In genomic region chr16:69423189-69423588, GRCh38 we compare ENCODE assay signal across 15 cellular contexts. TPM values are rescaled to one million over a fixed set of nuclear protein-coding genes. Genes with fewer than 3 reads are reported as not detected.
DNase-seq lines count a peak whose midpoint lies in the region; ATAC-seq and TF ChIP-seq lines count a peak whose summit lies in the region.
"Had no signal": no experiment of that assay in that cellular context is flagged by ENCODE, and none has a peak within 500 bp of the region (broad histone marks: within the 10 kb centered on the region; RNA-seq: fewer than 3 reads in every experiment).

No MANE protein-coding gene starts in this region.

- POLR2A ChIA-PET in activated CD4-positive, alpha-beta memory T cell treated with anti-CD3 and anti-CD28 coated beads, Interleukin-2, amount 10 ng/mL, durations not matched to agents 7 days and 5 days (lab: Charles Lee): interaction anchor here (1.5 kb wide), 1 partner anchor 32 kb away, joined by 3 read pairs; no protein-coding TSS in a partner anchor

- peaks cover 50% of the 10 kb centered on the region for H3K36me3 Mint-ChIP-seq in Calu3 (ENCODE audit: insufficient read depth, unreplicated experiment)
- H3K36me3 Mint-ChIP-seq in activated CD4-positive, alpha-beta memory T cell treated with anti-CD3 and anti-CD28 coated beads, Interleukin-2, amount 10 ng/mL, durations not matched to agents 7 days and 5 days (ENCODE audit: low read depth): peaks cover 24% of the 10 kb centered on the region
- H3K36me3 Mint-ChIP-seq in naive B cell: peaks cover 2 to 8% of the 10 kb centered on the region in 2 donors

- H3K27me3 Mint-ChIP-seq in Calu3 (ENCODE audit: unreplicated experiment): no peaks in the 10 kb centered on the region
- no peaks in the 10 kb centered on the region for H3K27me3 Mint-ChIP-seq in activated CD4-positive, alpha-beta memory T cell treated with anti-CD3 and anti-CD28 coated beads, Interleukin-2, amount 10 ng/mL, durations not matched to agents 7 days and 5 days
- H3K27me3 Mint-ChIP-seq in naive B cell: no peaks in the 10 kb centered on the region

- peaks cover 10% of the 10 kb centered on the region for H3K9me3 ChIP-seq in BLaER1
- H3K9me3 ChIP-seq: stomach had no signal

- H3K4me2 ChIP-seq in BLaER1: peak overlapping the region; percentile 73

- H3K36me3 ChIP-seq in BLaER1: peaks cover 18% of the 10 kb centered on the region

- CTCF ChIA-PET in Calu3 (lab: Charles Lee): no interaction called here
- CTCF ChIA-PET in activated CD4-positive, alpha-beta memory T cell treated with anti-CD3 and anti-CD28 coated beads, Interleukin-2, amount 10 ng/mL, durations not matched to agents 7 days and 5 days (lab: Charles Lee): interaction anchor here (0.6 to 0.9 kb wide), 2 partner anchors 11 to 27 kb away, joined by 3 to 6 read pairs; no protein-coding TSS in a partner anchor

- H3K4me1 ChIP-seq in BLaER1: peaks cover 21% of the 10 kb centered on the region

- no peak for ATAC-seq in naive B cell (ENCODE audit: low read depth in 2 of 2)
- ATAC-seq: foreskin keratinocyte had no signal

- H3K4me1 Mint-ChIP-seq in Calu3 (ENCODE audit: low read depth, unreplicated experiment) (no peaks in the 10 kb centered on the region), naive B cell (peaks cover 15 to 36% (median 22%) of the 10 kb centered on the region in 3 donors)
- H3K4me1 Mint-ChIP-seq in activated CD4-positive, alpha-beta memory T cell treated with anti-CD3 and anti-CD28 coated beads, Interleukin-2, amount 10 ng/mL, durations not matched to agents 7 days and 5 days: peaks cover 32% of the 10 kb centered on the region

- H3K9ac ChIP-seq in BLaER1: no peak overlapping the region

- no peak overlapping the region for H3K27ac ChIP-seq in BLaER1
- H3K27ac ChIP-seq: foreskin keratinocyte had no signal

- intact Hi-C loops in Calu3 (cut with micrococcal nuclease; ENCODE audit: unreplicated experiment): no loop called here

- H3K27ac Mint-ChIP-seq in Calu3 (ENCODE audit: unreplicated experiment) (peak overlapping the region; percentile 7), naive B cell (peak overlapping the region in 2 of 6 donors; percentile 29 to 75)
- peak overlapping the region; percentile 6 for H3K27ac Mint-ChIP-seq in activated CD4-positive, alpha-beta memory T cell treated with anti-CD3 and anti-CD28 coated beads, Interleukin-2, amount 10 ng/mL, durations not matched to agents 7 days and 5 days

- no peaks in the 10 kb centered on the region for H3K27me3 ChIP-seq in BLaER1
- H3K27me3 ChIP-seq: foreskin keratinocyte, stomach had no signal

- no peaks in the 10 kb centered on the region for H4K20me1 ChIP-seq in BLaER1

- TF ChIP-seq CTCF in Calu3 (IDR thresholded peaks at IDR 0.05; ENCODE audit: unreplicated experiment): no peak

- no peaks in the 10 kb centered on the region for H3K9me3 Mint-ChIP-seq in Calu3 (ENCODE audit: low read depth, unreplicated experiment)
- H3K9me3 Mint-ChIP-seq in activated CD4-positive, alpha-beta memory T cell treated with anti-CD3 and anti-CD28 coated beads, Interleukin-2, amount 10 ng/mL, durations not matched to agents 7 days and 5 days: no peaks in the 10 kb centered on the region
- peaks cover 0 to 2% (median 0%) of the 10 kb centered on the region in 7 donors for H3K9me3 Mint-ChIP-seq in naive B cell

- peak overlapping the region; percentile 25 for H3K4me3 Mint-ChIP-seq in Calu3 (ENCODE audit: low read depth, unreplicated experiment)
- peak overlapping the region; percentile 45 for H3K4me3 Mint-ChIP-seq in activated CD4-positive, alpha-beta memory T cell treated with anti-CD3 and anti-CD28 coated beads, Interleukin-2, amount 10 ng/mL, durations not matched to agents 7 days and 5 days
- H3K4me3 Mint-ChIP-seq in naive B cell: peak overlapping the region in 6 of 8 donors; percentile 33 to 75 (median 62)

- DNase-seq in Calu3: no peak
- no peak for DNase-seq in activated CD4-positive, alpha-beta memory T cell treated with anti-CD3 and anti-CD28 coated beads, Interleukin-2, amount 10 ng/mL, durations not matched to agents 7 days and 5 days
- no peak for DNase-seq in naive B cell
- DNase-seq in mucosa of gallbladder (ENCODE audit: low spot score): no peak
- DNase-seq in NCI-H526 treated with DMSO at 0.1 percent for 48 hours (lab: John Stamatoyannopoulos, UW): no peak
- DNase-seq in cerebellum (ENCODE audit: low spot score): no peak
- DNase-seq: activated gamma-delta T cell; DMS 273 treated with DMSO at 0.1 percent for 48 hours; foreskin keratinocyte; Karpas-422; NCI-H2081; occipital lobe; stimulated activated CD4-positive, alpha-beta T cell treated with anti-CD3 and anti-CD28 coated beads, Interleukin-2, amount 100 ng/mL, for 24 hours; stomach had no signal

- BruUV-seq in Calu3 (replicated peaks; lab: Mats Ljungman, UMichigan): no TSS peak

- no peak overlapping the region for H3K4me3 ChIP-seq in BLaER1

RNA-seq across cellular contexts. Expression of gene CYB5B, which starts 1.2 kb away (rescaled TPM):
- total RNA-seq in Calu3 (2022) (177 and 179 TPM in 2 replicates), mucosa of gallbladder (84.7 TPM), cerebellum (59.9 TPM)
- total RNA-seq in activated CD4-positive, alpha-beta memory T cell treated with anti-CD3 and anti-CD28 coated beads, Interleukin-2, amount 10 ng/mL, durations not matched to agents 7 days and 5 days: 100 to 1,000 TPM; 149 to 152 TPM
- polyA plus RNA-seq in naive B cell (ENCODE audit: low read depth in 6 of 6): 100 to 1,000 TPM in 5 of 6 donors, 10 to 100 TPM in 1; 68.3 to 107 (median 103) TPM

RNA-seq across cellular contexts. Expression of gene TERF2, which starts 37.4 kb away (rescaled TPM):
- total RNA-seq in Calu3 (2022) (38.2 and 39.4 TPM in 2 replicates), mucosa of gallbladder (28.6 TPM), cerebellum (23.8 TPM)
- 10 to 100 TPM; 40.4 to 40.8 TPM for total RNA-seq in activated CD4-positive, alpha-beta memory T cell treated with anti-CD3 and anti-CD28 coated beads, Interleukin-2, amount 10 ng/mL, durations not matched to agents 7 days and 5 days
- 10 to 100 TPM; 18.5 to 33.6 (median 28.4) TPM for polyA plus RNA-seq in naive B cell (ENCODE audit: low read depth in 6 of 6)
